8 cellular contexts compared by ENCODE assay signal in the genomic region with DNA sequence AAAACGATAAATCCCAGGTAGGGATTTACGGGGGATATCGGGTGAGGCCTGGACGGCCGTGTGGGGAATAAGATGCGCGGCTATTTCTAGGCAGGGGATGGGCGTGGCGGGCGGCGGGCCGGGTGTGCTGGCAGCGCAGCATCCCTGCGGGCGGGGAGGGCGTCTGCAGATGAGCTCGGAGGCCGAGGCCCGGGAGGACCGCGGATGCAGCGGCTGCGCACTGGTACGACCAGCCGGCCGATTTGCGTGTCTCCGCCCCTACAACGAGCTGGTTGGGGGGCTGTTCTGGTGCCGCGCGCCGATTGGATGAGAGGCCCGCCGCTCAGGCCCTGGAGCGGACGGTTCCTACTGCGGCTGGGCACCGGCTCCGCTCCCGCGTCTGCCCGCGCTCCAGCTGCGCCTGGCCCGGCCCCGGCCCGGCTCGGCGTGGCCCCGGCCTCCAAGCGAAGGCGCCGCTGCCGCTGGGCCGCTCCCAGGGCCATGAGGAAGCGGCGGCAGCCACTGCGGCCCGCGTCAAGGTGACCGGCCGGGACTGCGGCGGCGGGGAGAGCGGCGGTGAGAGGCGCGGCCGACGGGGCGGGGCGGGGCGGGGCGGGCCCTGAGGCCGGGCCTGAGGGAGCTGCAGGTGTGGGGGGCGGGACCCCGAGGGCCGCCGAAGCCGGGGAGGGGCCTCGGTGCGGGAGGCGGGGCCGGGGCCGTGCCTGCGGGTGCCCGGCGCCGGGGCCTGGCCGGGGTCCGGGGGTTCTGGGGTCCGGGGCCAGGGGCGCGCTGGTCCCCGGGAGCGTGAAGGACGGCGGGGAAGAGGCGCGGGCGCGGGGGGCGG. TPM values are rescaled to one million over a fixed set of nuclear protein-coding genes. Genes with fewer than 3 reads are reported as not detected.
DNase-seq lines count a peak whose midpoint lies in the region; ATAC-seq and TF ChIP-seq lines count a peak whose summit lies in the region.

RALGPS1 (plus strand) TSS at position 325 of the 823 bp plus-strand sequence. CDS start 47,508 bp downstream, outside the sequence.

- TF ChIP-seq CTCF in AG09309 (IDR thresholded peaks at IDR 0.05; ENCODE audit: control insufficient read depth, insufficient read depth, low read depth, low read length, missing control alignments) (no peak), activated B cell treated with CpG ODN at 0.5 μM for 24 hours (IDR thresholded peaks at IDR 0.05) (no peak), smooth muscle cell (IDR thresholded peaks at IDR 0.05; ENCODE audit: borderline replicate concordance, insufficient read depth, poor library complexity, severe bottlenecking) (no peak)

- no peaks in the 10 kb centered on the region for H3K36me3 ChIP-seq in smooth muscle cell (ENCODE audit: low read depth)

- H3K27me3 Mint-ChIP-seq in activated B cell treated with CpG ODN at 0.5 μM for 24 hours, result peaks cover 6% of the 10 kb centered on the region
- peaks cover 0 to 16% (median 4%) of the 10 kb centered on the region in 3 donors for H3K27me3 Mint-ChIP-seq in immature natural killer cell (ENCODE audit: low read depth in 3 of 3)

- H3K4me1 Mint-ChIP-seq in activated B cell treated with CpG ODN at 0.5 μM for 24 hours (peaks cover 10% of the 10 kb centered on the region), immature natural killer cell (peaks cover 10 to 11% of the 10 kb centered on the region in 2 donors)

- peak within 1 kb of the TSS; percentile 82 for H3K4me2 ChIP-seq in smooth muscle cell

- no peak within 1 kb of the TSS for H2AFZ ChIP-seq in smooth muscle cell (ENCODE audit: low read depth)

- H3K36me3 Mint-ChIP-seq in activated B cell treated with CpG ODN at 0.5 μM for 24 hours (ENCODE audit: low read depth), result no peaks in the 10 kb centered on the region
- H3K36me3 Mint-ChIP-seq in immature natural killer cell, result peaks cover 0 to 4% (median 0%) of the 10 kb centered on the region in 3 donors

- DNase-seq in AG09309 (ENCODE audit: low read depth) (peak; percentile 70), NCI-H226 (peak; percentile 96), activated B cell treated with CpG ODN at 0.5 μM for 24 hours (peak; percentile 94), caudate nucleus (lab: John Stamatoyannopoulos, UW) (peak; percentile 26 to 97 (median 95)), immature natural killer cell (peak; percentile 91 to 93 (median 92)), smooth muscle cell (lab: John Stamatoyannopoulos, UW; ENCODE audit: unreplicated experiment) (peak; percentile 80)

- H3K27ac ChIP-seq in caudate nucleus (ENCODE audit: low read depth, low read length), result peak within 1 kb of the TSS; percentile 83
- H3K27ac ChIP-seq in smooth muscle cell (ENCODE audit: low read depth), result no peak within 1 kb of the TSS

- H3F3A ChIP-seq in smooth muscle cell (ENCODE audit: low read depth), result no peaks in the 10 kb centered on the region

- ATAC-seq in GM19025 (IDR thresholded peaks at IDR 0.05; ENCODE audit: low read depth, unreplicated experiment) (peak; percentile 96), HG03196 (IDR thresholded peaks at IDR 0.05; ENCODE audit: unreplicated experiment) (peak; percentile 95), activated B cell treated with CpG ODN at 0.5 μM for 24 hours (ENCODE audit: low read depth) (peak; percentile 96)

- peak within 1 kb of the TSS; percentile 29 for H3K4me3 ChIP-seq in AG09309 (ENCODE audit: control insufficient read depth, low read depth, low read length)
- peak within 1 kb of the TSS; percentile 60 for H3K4me3 ChIP-seq in smooth muscle cell

- no peaks in the 10 kb centered on the region for H3K9me3 ChIP-seq in smooth muscle cell (replicated peaks; ENCODE audit: low read depth)

- H4K20me1 ChIP-seq in smooth muscle cell (ENCODE audit: low read depth), result no peaks in the 10 kb centered on the region

- H3K4me3 Mint-ChIP-seq in activated B cell treated with CpG ODN at 0.5 μM for 24 hours (peak within 1 kb of the TSS; percentile 81), immature natural killer cell (peak within 1 kb of the TSS; percentile 79 to 84 (median 81))

- no peak within 1 kb of the TSS for H3K9ac ChIP-seq in smooth muscle cell (ENCODE audit: low read depth)

- POLR2A ChIA-PET in activated B cell treated with CpG ODN at 0.5 μM for 24 hours (lab: Charles Lee), result interaction anchor here (0.5 to 1.7 kb wide), 13 partner anchors 44 to 1673 kb away, joined by 3 to 8 read pairs (median 3); partner anchors contain the start of genes HSPA5, LRSAM1, RPL12 and TOR2A

- no peaks in the 10 kb centered on the region for H3K9me3 Mint-ChIP-seq in activated B cell treated with CpG ODN at 0.5 μM for 24 hours
- H3K9me3 Mint-ChIP-seq in immature natural killer cell, result peaks cover 0 to 3% (median 0%) of the 10 kb centered on the region in 6 donors

- intact Hi-C loops in activated B cell treated with CpG ODN at 0.5 μM for 24 hours (cut with micrococcal nuclease), result loop anchor here (1.0 to 2.0 kb wide), 4 partner anchors 52 to 310 kb away; partner anchors contain the start of gene ZBTB43

- WGBS in smooth muscle cell (ENCODE audit: low lambda C conversion rate), result under 1% methylated on average over 68 of the region's 105 CpGs

- CTCF ChIA-PET in activated B cell treated with CpG ODN at 0.5 μM for 24 hours (lab: Charles Lee), result interaction anchor here (1.0 to 1.4 kb wide), 3 partner anchors 26 to 482 kb away, joined by 3 to 4 read pairs (median 3); partner anchors contain the start of gene SLC2A8

- H3K4me1 ChIP-seq in smooth muscle cell (ENCODE audit: low read depth), result no peaks in the 10 kb centered on the region

- H3K79me2 ChIP-seq in smooth muscle cell (ENCODE audit: low read depth), result no peaks in the 10 kb centered on the region

- peak within 1 kb of the TSS; percentile 56 for H3K27ac Mint-ChIP-seq in activated B cell treated with CpG ODN at 0.5 μM for 24 hours
- H3K27ac Mint-ChIP-seq in immature natural killer cell, result peak within 1 kb of the TSS in 5 of 6 donors; percentile 42 to 73 (median 64)

- peaks cover 35% of the 10 kb centered on the region for H3K27me3 ChIP-seq in smooth muscle cell (ENCODE audit: low read depth)

RNA-seq across cellular contexts. Expression of gene RALGPS1, which starts in this region (rescaled TPM):
- total RNA-seq in activated B cell treated with CpG ODN at 0.5 μM for 24 hours, result 14.7 and 21.7 TPM in 2 replicates
- polyA plus RNA-seq in immature natural killer cell, result 1 to 10 TPM; 2.6 to 3.4 (median 2.9) TPM
- total RNA-seq in smooth muscle cell, result 4.0 and 4.4 TPM in 2 replicates
- 2.1 and 2.3 TPM in 2 replicates for polyA plus RNA-seq in smooth muscle cell
